Comparison of ENCODE assay signal across 1 cellular context in genomic region chr12:93459992-93460391, GRCh38.
TF ChIP-seq lines count a peak whose summit lies in the region.

No MANE protein-coding gene starts in this region.

TF ChIP-seq in H1, 55 proteins besides CTCF, POLR2A, EP300 and RAD21:
- TF ChIP-seq NRF1 (IDR thresholded peaks at IDR 0.05; ENCODE audit: low read depth, low read length): no peak
- no peak for TF ChIP-seq EGR1 (IDR thresholded peaks at IDR 0.05; ENCODE audit: borderline replicate concordance, low read depth, low read length)
- TF ChIP-seq SP4 (IDR thresholded peaks at IDR 0.05; ENCODE audit: low read length): no peak
- no peak for TF ChIP-seq TAF1 (IDR thresholded peaks at IDR 0.05; ENCODE audit: low read depth, low read length)
- TF ChIP-seq EZH2 (IDR thresholded peaks at IDR 0.05; ENCODE audit: low read depth, low read length, severe bottlenecking): no peak
- no peak for TF ChIP-seq HDAC6 (IDR thresholded peaks at IDR 0.05; ENCODE audit: low read depth, low read length)
- no peak for TF ChIP-seq SIN3A (conservative IDR thresholded peaks at IDR 0.05 in 1 of 2, IDR thresholded peaks at IDR 0.05 in 1 of 2; ENCODE audit: low read depth in 1 of 2, low read length in 2 of 2)
- no peak for TF ChIP-seq JUN (IDR thresholded peaks at IDR 0.05; ENCODE audit: low read depth, low read length)
